In the genomic region with DNA sequence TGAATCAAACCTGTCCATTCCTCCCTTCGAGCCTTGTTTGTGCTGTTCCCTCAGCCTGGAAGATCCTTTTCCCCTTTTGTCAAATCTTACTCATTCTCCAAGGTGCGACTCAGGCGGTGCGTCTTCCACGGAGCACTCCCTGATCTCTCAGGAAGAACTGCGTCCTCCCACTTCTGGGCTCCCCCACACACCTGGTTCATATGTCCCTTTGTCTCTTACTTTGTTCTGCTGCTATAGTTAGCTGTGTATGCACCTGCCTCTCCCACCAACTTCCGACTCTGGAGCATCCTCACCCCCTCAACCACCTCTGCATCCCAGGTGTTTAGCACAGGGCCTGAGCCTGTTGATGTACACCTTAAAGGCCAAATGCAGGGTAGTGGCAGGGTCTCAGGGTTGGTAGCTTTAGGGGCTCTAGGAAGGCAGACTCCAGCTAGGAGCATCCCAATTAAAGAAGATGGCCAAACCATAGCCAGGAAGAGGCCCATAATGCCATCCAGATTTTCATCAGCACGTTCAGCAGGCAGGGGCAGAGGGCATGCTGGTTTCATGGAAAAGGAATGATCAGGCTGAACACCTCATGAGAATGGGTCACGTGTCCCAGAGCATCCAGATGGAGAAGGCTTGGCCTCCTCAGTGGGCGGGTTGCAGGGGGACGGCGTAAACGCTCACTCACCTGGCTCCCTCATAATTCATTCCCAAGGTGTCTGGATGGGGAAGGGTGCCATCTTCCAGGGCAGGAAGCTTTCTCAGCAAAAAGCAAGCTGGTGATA, we compare ENCODE assay signal across 30 cellular contexts. TPM values are rescaled to one million over a fixed set of nuclear protein-coding genes. Genes with fewer than 3 reads are reported as not detected.
"Had no signal": no experiment of that assay in that cellular context is flagged by ENCODE, and none has a peak within 500 bp of the region (broad histone marks: within the 10 kb centered on the region; RNA-seq: fewer than 3 reads in every experiment).

No MANE protein-coding gene starts in this region.

- H3K36me3 ChIP-seq: cardiac muscle cell, esophagus squamous epithelium, left lung, neutrophil, ovary, prostate gland, tibial artery had no signal

- FAIRE-seq: endothelial cell of umbilical vein had no signal

- H3K4me3 Mint-ChIP-seq: activated B cell treated with CpG ODN at 0.5 μM for 24 hours; activated CD4-positive, alpha-beta T cell treated with anti-CD3 and anti-CD28 coated beads for 36 hours; activated naive CD8-positive, alpha-beta T cell; activated T-cell treated with anti-CD3 and anti-CD28 coated beads, Interleukin-2, amount 50 U/mL, for 24 hours; effector memory CD8-positive, alpha-beta T cell; mesothelial cell of epicardium; natural killer cell; stimulated activated naive CD8-positive, alpha-beta T cell treated with anti-CD3 and anti-CD28 coated beads, Interleukin-15, Interleukin-2, amounts not matched to agents 100 ng/mL and 50 ng/mL, for 24 hours; T-helper 1 cell treated with Interleukin-12 subunit alpha and Interleukin-12 subunit beta and Interleukin-4 antibody, amounts not matched to agents 30 μg/mL and 1 μg/mL, for 36 hours had no signal

- H3K9me3 Mint-ChIP-seq: activated B cell treated with CpG ODN at 0.5 μM for 24 hours; activated T-cell treated with anti-CD3 and anti-CD28 coated beads, Interleukin-2, amount 50 U/mL, for 24 hours; activated T-helper 2 cell treated with anti-CD3 and anti-CD28 coated beads, Interferon-gamma antibody, Interleukin-2, Interleukin-4, amounts not matched to agents 10 μg/mL and 5 μg/mL and 100 μg/mL, durations not matched to agents 14 hours and 24 hours and 36 hours; effector memory CD8-positive, alpha-beta T cell; mesothelial cell of epicardium; natural killer cell; stimulated activated naive CD8-positive, alpha-beta T cell treated with anti-CD3 and anti-CD28 coated beads, Interleukin-15, Interleukin-2, amounts not matched to agents 100 ng/mL and 50 ng/mL, for 24 hours; T-helper 1 cell treated with Interleukin-12 subunit alpha and Interleukin-12 subunit beta and Interleukin-4 antibody, amounts not matched to agents 30 μg/mL and 1 μg/mL, for 36 hours had no signal

- H3K9me3 ChIP-seq: esophagus squamous epithelium, left lung, neutrophil, ovary, prostate gland, tibial artery had no signal

- ATAC-seq: activated CD4-positive, alpha-beta T cell treated with anti-CD3 and anti-CD28 coated beads for 36 hours; effector memory CD8-positive, alpha-beta T cell; left lung; natural killer cell; right cardiac atrium had no signal

- H3K4me3 ChIP-seq: cardiac muscle cell, esophagus squamous epithelium, left lung, lung, ovary, prostate gland, tibial artery had no signal

- H3K27ac ChIP-seq: cardiac muscle cell, esophagus squamous epithelium, left lung, neutrophil, ovary, prostate gland, tibial artery had no signal

- H3K27ac Mint-ChIP-seq: activated B cell treated with CpG ODN at 0.5 μM for 24 hours; activated CD4-positive, alpha-beta T cell treated with anti-CD3 and anti-CD28 coated beads for 36 hours; activated naive CD8-positive, alpha-beta T cell; activated T-cell treated with anti-CD3 and anti-CD28 coated beads, Interleukin-2, amount 50 U/mL, for 24 hours; activated T-helper 2 cell treated with anti-CD3 and anti-CD28 coated beads, Interferon-gamma antibody, Interleukin-2, Interleukin-4, amounts not matched to agents 10 μg/mL and 5 μg/mL and 100 μg/mL, durations not matched to agents 14 hours and 24 hours and 36 hours; mesothelial cell of epicardium; natural killer cell; stimulated activated naive CD8-positive, alpha-beta T cell treated with anti-CD3 and anti-CD28 coated beads, Interleukin-15, Interleukin-2, amounts not matched to agents 100 ng/mL and 50 ng/mL, for 24 hours had no signal

- H3K36me3 Mint-ChIP-seq: mesothelial cell of epicardium, natural killer cell had no signal

- H3K4me1 ChIP-seq: esophagus squamous epithelium, left lung, prostate gland, tibial artery had no signal

- H3K27me3 ChIP-seq: ovary had no signal

- DNase-seq: activated B cell treated with CpG ODN at 0.5 μM for 24 hours; activated CD4-positive, alpha-beta T cell treated with anti-CD3 and anti-CD28 coated beads for 36 hours; activated CD4-positive, alpha-beta T cell treated with anti-CD3 and anti-CD28 coated beads, Interleukin-2, amount 50 U/mL, for 4 hours; activated CD8-positive, alpha-beta memory T cell treated with anti-CD3 and anti-CD28 coated beads for 24 hours; activated CD8-positive, alpha-beta memory T cell treated with anti-CD3 and anti-CD28 coated beads, Interleukin-2, amount 50 U/mL, for 4 hours; activated naive CD4-positive, alpha-beta T cell; activated T-cell treated with anti-CD3 and anti-CD28 coated beads, Interleukin-2, amount 50 U/mL, for 24 hours; amniotic stem cell; dermis blood vessel endothelial cell; effector memory CD8-positive, alpha-beta T cell; esophagus squamous epithelium; left lung; natural killer cell; ovary; right cardiac atrium; stimulated activated CD4-positive, alpha-beta T cell treated with anti-CD3 and anti-CD28 coated beads, Interleukin-12 subunit alpha, Interleukin-12 subunit beta, amount 100 ng/mL, for 4 hours; stimulated activated CD4-positive, alpha-beta T cell treated with anti-CD3 and anti-CD28 coated beads, Interleukin-4, amount 100 ng/mL, for 4 hours; substantia nigra; tibial artery had no signal

- H3K4me1 Mint-ChIP-seq: mesothelial cell of epicardium, natural killer cell had no signal

RNA-seq across cellular contexts. Expression of a gene that starts 20.1 kb away (rescaled TPM):
- total RNA-seq: activated B cell treated with CpG ODN at 0.5 μM for 24 hours; activated CD4-positive, alpha-beta T cell treated with anti-CD3 and anti-CD28 coated beads for 36 hours; activated T-helper 2 cell treated with anti-CD3 and anti-CD28 coated beads, Interferon-gamma antibody, Interleukin-2, Interleukin-4, amounts not matched to agents 10 μg/mL and 5 μg/mL and 100 μg/mL, durations not matched to agents 14 hours and 24 hours and 36 hours; dermis blood vessel endothelial cell; endothelial cell of umbilical vein; kidney epithelial cell; natural killer cell had no signal

RNA-seq across cellular contexts. Expression of a gene that starts 45.5 kb away (rescaled TPM):
- total RNA-seq: dermis blood vessel endothelial cell, endothelial cell of umbilical vein had no signal
